Comparison of ENCODE assay signal across 1 cellular context in genomic region chr1:145730900-145731299, GRCh38.
TF ChIP-seq lines count a peak whose summit lies in the region.

No MANE protein-coding gene starts in this region.

TF ChIP-seq in H1, 55 proteins besides CTCF, POLR2A, EP300 and RAD21:
- TF ChIP-seq CHD7 (IDR thresholded peaks at IDR 0.05; ENCODE audit: insufficient replicate concordance, low read length) (no peak), SP4 (IDR thresholded peaks at IDR 0.05; ENCODE audit: low read length) (no peak), SP2 (IDR thresholded peaks at IDR 0.05; ENCODE audit: low read length) (no peak), USF2 (IDR thresholded peaks at IDR 0.05; ENCODE audit: low read length) (no peak), RFX5 (IDR thresholded peaks at IDR 0.05; ENCODE audit: borderline replicate concordance, low read depth, low read length) (no peak), BRCA1 (IDR thresholded peaks at IDR 0.05; ENCODE audit: low read depth, low read length) (no peak), BACH1 (IDR thresholded peaks at IDR 0.05; ENCODE audit: low read length) (no peak), HDAC2 (IDR thresholded peaks at IDR 0.05; ENCODE audit: borderline replicate concordance in 1 of 2, low read depth in 2 of 2, low read length in 2 of 2) (no peak), MAFK (IDR thresholded peaks at IDR 0.05; ENCODE audit: low read depth, low read length) (no peak), ZNF274 (IDR thresholded peaks at IDR 0.05; ENCODE audit: borderline replicate concordance, extremely low read depth, low read length) (no peak), E2F6 (IDR thresholded peaks at IDR 0.05) (no peak), SIRT6 (IDR thresholded peaks at IDR 0.05; ENCODE audit: low read length) (no peak), TAF7 (optimal IDR thresholded peaks at IDR 0.05; ENCODE audit: borderline replicate concordance, low read depth, low read length) (no peak), RXRA (IDR thresholded peaks at IDR 0.05; ENCODE audit: insufficient read depth, low read depth, low read length) (no peak), CBX5 (IDR thresholded peaks at IDR 0.05; ENCODE audit: low read depth, low read length) (no peak), POLR2AphosphoS5 (IDR thresholded peaks at IDR 0.05; ENCODE audit: low read depth, low read length) (no peak)
